37 cellular contexts compared by ENCODE assay signal in the genomic region with DNA sequence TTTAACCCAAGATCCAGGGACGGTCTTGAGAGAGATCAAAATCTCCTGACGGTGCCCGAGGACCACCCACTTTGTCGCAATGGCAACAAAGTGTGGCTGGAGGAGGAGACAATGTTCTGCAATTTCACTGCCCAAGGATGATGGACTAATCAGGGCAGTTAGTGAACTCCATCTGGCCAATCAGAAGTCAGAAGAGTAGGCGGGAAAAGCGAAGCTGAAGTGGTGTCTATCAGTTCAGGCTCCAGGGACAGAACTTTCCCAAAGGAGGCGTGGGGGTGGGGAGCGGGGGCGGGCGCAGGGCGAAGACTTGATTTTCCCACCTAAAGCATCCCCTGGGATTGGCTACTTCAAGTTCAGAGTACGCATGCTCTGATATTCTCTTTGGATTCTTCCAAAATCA. TPM values are rescaled to one million over a fixed set of nuclear protein-coding genes. Genes with fewer than 3 reads are reported as not detected.
"Had no signal": no experiment of that assay in that cellular context is flagged by ENCODE, and none has a peak within 500 bp of the region (broad histone marks: within the 10 kb centered on the region; RNA-seq: fewer than 3 reads in every experiment).

No MANE protein-coding gene starts in this region.

- H3K9me3 ChIP-seq: ascending aorta had no signal

- H3K4me3 ChIP-seq: ascending aorta, cardiac muscle cell had no signal

- H3K36me3 Mint-ChIP-seq: activated CD4-positive, alpha-beta memory T cell treated with anti-CD3 and anti-CD28 coated beads for 36 hours; activated CD8-positive, alpha-beta memory T cell treated with anti-CD3 and anti-CD28 coated beads, Interleukin-2, amount 10 ng/mL, durations not matched to agents 7 days and 5 days; activated naive CD4-positive, alpha-beta T cell treated with anti-CD3 and anti-CD28 coated beads, Interleukin-2, amount 10 ng/mL, durations not matched to agents 7 days and 5 days; activated naive CD4-positive, alpha-beta T cell treated with anti-CD3 and anti-CD28 coated beads, Interleukin-2, amount 50 U/mL, for 24 hours; activated naive CD8-positive, alpha-beta T cell; activated naive CD8-positive, alpha-beta T cell treated with anti-CD3 and anti-CD28 coated beads, Interleukin-2, amount 10 ng/mL, durations not matched to agents 7 days and 5 days; brain had no signal

- H3K9me3 Mint-ChIP-seq: activated B cell treated with CpG ODN at 0.5 μM for 24 hours; activated CD4-positive, alpha-beta memory T cell treated with anti-CD3 and anti-CD28 coated beads for 36 hours; activated CD4-positive, alpha-beta T cell treated with anti-CD3 and anti-CD28 coated beads, Interleukin-2, amount 10 ng/mL, durations not matched to agents 24 days and 14 days; activated naive CD4-positive, alpha-beta T cell treated with anti-CD3 and anti-CD28 coated beads, Interleukin-2, amount 10 ng/mL, durations not matched to agents 7 days and 5 days; activated naive CD4-positive, alpha-beta T cell treated with anti-CD3 and anti-CD28 coated beads, Interleukin-2, amount 50 U/mL, for 24 hours; activated naive CD8-positive, alpha-beta T cell treated with anti-CD3 and anti-CD28 coated beads, Interleukin-2, amount 10 ng/mL, durations not matched to agents 7 days and 5 days; activated naive CD8-positive, alpha-beta T cell treated with anti-CD3 and anti-CD28 coated beads, Interleukin-2, amount 50 U/mL, for 24 hours; activated T-cell treated with anti-CD3 and anti-CD28 coated beads, Interleukin-2, amount 50 U/mL, for 24 hours; activated T-helper 2 cell treated with anti-CD3 and anti-CD28 coated beads, Interferon-gamma antibody, Interleukin-2, Interleukin-4, amounts not matched to agents 10 μg/mL and 5 μg/mL and 100 μg/mL, durations not matched to agents 14 hours and 24 hours and 36 hours; T-helper 1 cell treated with Interleukin-12 subunit alpha and Interleukin-12 subunit beta and Interleukin-4 antibody, amounts not matched to agents 30 μg/mL and 1 μg/mL, for 36 hours; T-helper 2 cell treated with Interferon-gamma antibody and Interleukin-4, amounts not matched to agents 5 μg/mL and 100 μg/mL, for 36 hours had no signal

- DNase-seq: activated B cell treated with CpG ODN at 0.5 μM for 24 hours; activated CD4-positive, alpha-beta memory T cell treated with anti-CD3 and anti-CD28 coated beads for 36 hours; activated CD4-positive, alpha-beta T cell treated with anti-CD3 and anti-CD28 coated beads for 4 hours; activated CD4-positive, alpha-beta T cell treated with anti-CD3 and anti-CD28 coated beads, Interleukin-2, amount 10 ng/mL, durations not matched to agents 24 days and 14 days; activated CD4-positive, alpha-beta T cell treated with anti-CD3 and anti-CD28 coated beads, Interleukin-2, amount 50 U/mL, for 1 hour; activated CD4-positive, alpha-beta T cell treated with anti-CD3 and anti-CD28 coated beads, Interleukin-2, amount 50 U/mL, for 4 hours; activated CD4-positive, CD25-positive, alpha-beta regulatory T cell treated with anti-CD3 and anti-CD28 coated beads, Interleukin-2, amount 50 U/mL, for 72 hours; activated CD8-positive, alpha-beta memory T cell treated with anti-CD3 and anti-CD28 coated beads for 24 hours; activated CD8-positive, alpha-beta memory T cell treated with anti-CD3 and anti-CD28 coated beads, Interleukin-2, amount 10 ng/mL, durations not matched to agents 7 days and 5 days; activated CD8-positive, alpha-beta memory T cell treated with anti-CD3 and anti-CD28 coated beads, Interleukin-2, amount 50 U/mL, for 48 hours; activated CD8-positive, alpha-beta T cell treated with anti-CD3 and anti-CD28 coated beads, Interleukin-2, amount 10 ng/mL, durations not matched to agents 7 days and 5 days; activated effector memory CD4-positive, alpha-beta T cell treated with Interleukin-2 at 50 U/mL for 16 hours; activated gamma-delta T cell; activated naive CD4-positive, alpha-beta T cell treated with anti-CD3 and anti-CD28 coated beads, Interleukin-2, amount 10 ng/mL, durations not matched to agents 7 days and 5 days; activated naive CD4-positive, alpha-beta T cell treated with Interleukin-2 at 50 U/mL for 16 hours; activated naive CD8-positive, alpha-beta T cell treated with anti-CD3 and anti-CD28 coated beads, Interleukin-2, amount 10 ng/mL, durations not matched to agents 7 days and 5 days; activated naive CD8-positive, alpha-beta T cell treated with anti-CD3 and anti-CD28 coated beads, Interleukin-2, amount 50 U/mL, for 24 hours; activated T-cell treated with anti-CD3 and anti-CD28 coated beads, Interleukin-2, amount 50 U/mL, for 24 hours; activated T-cell treated with anti-CD3 and anti-CD28 coated beads, Interleukin-2, amount 50 U/mL, for 48 hours; amygdala; anterior cingulate cortex; central memory CD4-positive, alpha-beta T cell; T-helper 1 cell; T-helper 2 cell; T-helper 9 cell had no signal

- H3K4me1 Mint-ChIP-seq: activated B cell treated with CpG ODN at 0.5 μM for 24 hours; activated CD4-positive, alpha-beta T cell treated with anti-CD3 and anti-CD28 coated beads, Interleukin-2, amount 10 ng/mL, durations not matched to agents 24 days and 14 days; activated CD8-positive, alpha-beta memory T cell treated with anti-CD3 and anti-CD28 coated beads, Interleukin-2, amount 10 ng/mL, durations not matched to agents 7 days and 5 days; activated naive CD4-positive, alpha-beta T cell treated with anti-CD3 and anti-CD28 coated beads, Interleukin-2, amount 10 ng/mL, durations not matched to agents 7 days and 5 days; activated naive CD4-positive, alpha-beta T cell treated with anti-CD3 and anti-CD28 coated beads, Interleukin-2, amount 50 U/mL, for 24 hours; activated naive CD8-positive, alpha-beta T cell treated with anti-CD3 and anti-CD28 coated beads, Interleukin-2, amount 10 ng/mL, durations not matched to agents 7 days and 5 days; activated naive CD8-positive, alpha-beta T cell treated with anti-CD3 and anti-CD28 coated beads, Interleukin-2, amount 50 U/mL, for 24 hours; brain had no signal

- H3K4me1 ChIP-seq: ascending aorta had no signal

- H3K27ac ChIP-seq: ascending aorta, cardiac muscle cell, VCaP had no signal

- H3K4me3 Mint-ChIP-seq: activated B cell treated with CpG ODN at 0.5 μM for 24 hours; activated CD4-positive, alpha-beta memory T cell treated with anti-CD3 and anti-CD28 coated beads for 36 hours; activated CD4-positive, alpha-beta T cell treated with anti-CD3 and anti-CD28 coated beads, Interleukin-2, amount 10 ng/mL, durations not matched to agents 24 days and 14 days; activated CD8-positive, alpha-beta memory T cell treated with anti-CD3 and anti-CD28 coated beads, Interleukin-2, amount 10 ng/mL, durations not matched to agents 7 days and 5 days; activated CD8-positive, alpha-beta T cell treated with anti-CD3 and anti-CD28 coated beads, Interleukin-2, amount 10 ng/mL, durations not matched to agents 7 days and 5 days; activated naive CD4-positive, alpha-beta T cell treated with anti-CD3 and anti-CD28 coated beads, Interleukin-2, amount 10 ng/mL, durations not matched to agents 7 days and 5 days; activated naive CD4-positive, alpha-beta T cell treated with anti-CD3 and anti-CD28 coated beads, Interleukin-2, amount 50 U/mL, for 24 hours; activated naive CD8-positive, alpha-beta T cell; activated naive CD8-positive, alpha-beta T cell treated with anti-CD3 and anti-CD28 coated beads, Interleukin-2, amount 10 ng/mL, durations not matched to agents 7 days and 5 days; activated naive CD8-positive, alpha-beta T cell treated with anti-CD3 and anti-CD28 coated beads, Interleukin-2, amount 50 U/mL, for 24 hours; activated T-cell treated with anti-CD3 and anti-CD28 coated beads, Interleukin-2, amount 50 U/mL, for 24 hours; brain; T-helper 1 cell treated with Interleukin-12 subunit alpha and Interleukin-12 subunit beta and Interleukin-4 antibody, amounts not matched to agents 30 μg/mL and 1 μg/mL, for 36 hours; T-helper 2 cell treated with Interferon-gamma antibody and Interleukin-4, amounts not matched to agents 5 μg/mL and 100 μg/mL, for 36 hours had no signal

- H3K27ac Mint-ChIP-seq: activated B cell treated with CpG ODN at 0.5 μM for 24 hours; activated CD4-positive, alpha-beta memory T cell treated with anti-CD3 and anti-CD28 coated beads for 36 hours; activated CD4-positive, alpha-beta T cell treated with anti-CD3 and anti-CD28 coated beads, Interleukin-2, amount 10 ng/mL, durations not matched to agents 24 days and 14 days; activated CD8-positive, alpha-beta memory T cell treated with anti-CD3 and anti-CD28 coated beads, Interleukin-2, amount 10 ng/mL, durations not matched to agents 7 days and 5 days; activated CD8-positive, alpha-beta T cell treated with anti-CD3 and anti-CD28 coated beads, Interleukin-2, amount 10 ng/mL, durations not matched to agents 7 days and 5 days; activated naive CD4-positive, alpha-beta T cell treated with anti-CD3 and anti-CD28 coated beads, Interleukin-2, amount 10 ng/mL, durations not matched to agents 7 days and 5 days; activated naive CD4-positive, alpha-beta T cell treated with anti-CD3 and anti-CD28 coated beads, Interleukin-2, amount 50 U/mL, for 24 hours; activated naive CD8-positive, alpha-beta T cell; activated naive CD8-positive, alpha-beta T cell treated with anti-CD3 and anti-CD28 coated beads, Interleukin-2, amount 10 ng/mL, durations not matched to agents 7 days and 5 days; activated naive CD8-positive, alpha-beta T cell treated with anti-CD3 and anti-CD28 coated beads, Interleukin-2, amount 50 U/mL, for 24 hours; activated T-cell treated with anti-CD3 and anti-CD28 coated beads, Interleukin-2, amount 50 U/mL, for 24 hours; activated T-helper 2 cell treated with anti-CD3 and anti-CD28 coated beads, Interferon-gamma antibody, Interleukin-2, Interleukin-4, amounts not matched to agents 10 μg/mL and 5 μg/mL and 100 μg/mL, durations not matched to agents 14 hours and 24 hours and 36 hours; brain; T-helper 1 cell treated with Interleukin-12 subunit alpha and Interleukin-12 subunit beta and Interleukin-4 antibody, amounts not matched to agents 30 μg/mL and 1 μg/mL, for 36 hours; T-helper 2 cell treated with Interferon-gamma antibody and Interleukin-4, amounts not matched to agents 5 μg/mL and 100 μg/mL, for 36 hours had no signal

- H3K27me3 ChIP-seq: ascending aorta, cardiac muscle cell had no signal

- H3K36me3 ChIP-seq: ascending aorta, cardiac muscle cell had no signal

- H3K27me3 Mint-ChIP-seq: activated CD4-positive, alpha-beta memory T cell treated with anti-CD3 and anti-CD28 coated beads for 36 hours; activated CD4-positive, alpha-beta T cell treated with anti-CD3 and anti-CD28 coated beads, Interleukin-2, amount 10 ng/mL, durations not matched to agents 24 days and 14 days; activated naive CD4-positive, alpha-beta T cell treated with anti-CD3 and anti-CD28 coated beads, Interleukin-2, amount 50 U/mL, for 24 hours; activated naive CD8-positive, alpha-beta T cell; activated naive CD8-positive, alpha-beta T cell treated with anti-CD3 and anti-CD28 coated beads, Interleukin-2, amount 50 U/mL, for 24 hours had no signal

RNA-seq across cellular contexts. Expression of a gene that starts 25.6 kb away (rescaled TPM):
- total RNA-seq: activated B cell treated with CpG ODN at 0.5 μM for 24 hours; activated CD4-positive, alpha-beta memory T cell treated with anti-CD3 and anti-CD28 coated beads for 36 hours; activated CD4-positive, alpha-beta T cell treated with anti-CD3 and anti-CD28 coated beads, Interleukin-2, amount 10 ng/mL, durations not matched to agents 24 days and 14 days; activated CD8-positive, alpha-beta memory T cell treated with anti-CD3 and anti-CD28 coated beads, Interleukin-2, amount 10 ng/mL, durations not matched to agents 7 days and 5 days; activated CD8-positive, alpha-beta T cell treated with anti-CD3 and anti-CD28 coated beads, Interleukin-2, amount 10 ng/mL, durations not matched to agents 7 days and 5 days; activated naive CD8-positive, alpha-beta T cell treated with anti-CD3 and anti-CD28 coated beads, Interleukin-2, amount 10 ng/mL, durations not matched to agents 7 days and 5 days; activated T-helper 2 cell treated with anti-CD3 and anti-CD28 coated beads, Interferon-gamma antibody, Interleukin-2, Interleukin-4, amounts not matched to agents 10 μg/mL and 5 μg/mL and 100 μg/mL, durations not matched to agents 14 hours and 24 hours and 36 hours; ascending aorta; bronchial epithelial cell; cardiac muscle cell; cerebellum had no signal
- polyA plus RNA-seq: adipose tissue, cardiac muscle cell had no signal

RNA-seq across cellular contexts. Expression of a gene that starts 40.6 kb away (rescaled TPM):
- total RNA-seq: activated B cell treated with CpG ODN at 0.5 μM for 24 hours; activated CD4-positive, alpha-beta memory T cell treated with anti-CD3 and anti-CD28 coated beads for 36 hours; activated CD4-positive, alpha-beta T cell treated with anti-CD3 and anti-CD28 coated beads, Interleukin-2, amount 10 ng/mL, durations not matched to agents 24 days and 14 days; activated CD8-positive, alpha-beta memory T cell treated with anti-CD3 and anti-CD28 coated beads, Interleukin-2, amount 10 ng/mL, durations not matched to agents 7 days and 5 days; activated CD8-positive, alpha-beta T cell treated with anti-CD3 and anti-CD28 coated beads, Interleukin-2, amount 10 ng/mL, durations not matched to agents 7 days and 5 days; activated naive CD8-positive, alpha-beta T cell treated with anti-CD3 and anti-CD28 coated beads, Interleukin-2, amount 10 ng/mL, durations not matched to agents 7 days and 5 days; activated T-helper 2 cell treated with anti-CD3 and anti-CD28 coated beads, Interferon-gamma antibody, Interleukin-2, Interleukin-4, amounts not matched to agents 10 μg/mL and 5 μg/mL and 100 μg/mL, durations not matched to agents 14 hours and 24 hours and 36 hours; ascending aorta; bronchial epithelial cell; cardiac muscle cell; cerebellum had no signal
- polyA plus RNA-seq: adipose tissue, cardiac muscle cell had no signal
